ENCODE assay signal across 19 cellular contexts in the genomic region with DNA sequence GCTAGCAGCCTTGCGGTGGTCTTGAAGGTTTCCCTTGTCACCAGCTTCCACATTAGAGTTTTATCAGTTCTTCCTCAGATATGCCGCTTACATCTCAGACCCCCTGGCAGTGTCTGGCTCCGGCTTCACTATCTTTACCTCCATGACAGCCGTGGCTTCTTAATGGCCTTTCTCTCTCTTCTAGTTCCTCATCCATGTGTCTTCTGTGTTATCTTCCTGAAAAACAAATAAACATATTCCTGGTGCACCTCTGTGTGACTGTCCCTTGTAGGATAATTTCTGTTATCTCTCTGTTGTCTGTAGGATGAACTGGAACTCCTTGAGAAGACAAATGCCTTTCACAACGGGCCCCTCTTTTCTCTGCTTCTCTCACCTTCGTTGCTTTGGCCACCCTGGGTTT.
"Had no signal": no experiment of that assay in that cellular context is flagged by ENCODE, and none has a peak within 500 bp of the region (broad histone marks: within the 10 kb centered on the region; RNA-seq: fewer than 3 reads in every experiment).

No MANE protein-coding gene starts in this region.

- DNase-seq: effector memory CD8-positive, alpha-beta T cell; foreskin keratinocyte; immature natural killer cell; kidney; left colon; left ventricle myocardium superior; mucosa of descending colon; naive thymus-derived CD8-positive, alpha-beta T cell; nucleus accumbens; pancreas; right cardiac atrium; small intestine; stimulated activated CD4-positive, alpha-beta T cell treated with anti-CD3 and anti-CD28 coated beads, Interleukin-12 subunit alpha, Interleukin-12 subunit beta, amount 100 ng/mL, for 4 hours; stimulated activated naive CD4-positive, alpha-beta T cell treated with Interleukin-2 at 50 U/mL for 16 hours; thyroid gland; uterus had no signal

- H3K4me1 ChIP-seq: pancreas, suprapubic skin had no signal

- H3K9ac ChIP-seq: neural progenitor cell had no signal

- H3K36me3 ChIP-seq: neural progenitor cell, pancreas, suprapubic skin, thyroid gland, uterus had no signal

- H3K4me3 ChIP-seq: lung, mucosa of descending colon, neural progenitor cell, pancreas, suprapubic skin, thyroid gland, uterus had no signal

- H3K27ac ChIP-seq: foreskin keratinocyte, neural progenitor cell, pancreas, suprapubic skin, thyroid gland, uterus had no signal

- H3K27me3 ChIP-seq: foreskin keratinocyte, neural progenitor cell, pancreas, suprapubic skin, thyroid gland, uterus had no signal

- H3K4me2 ChIP-seq: neural progenitor cell had no signal

- ATAC-seq: effector memory CD8-positive, alpha-beta T cell; foreskin keratinocyte; left colon; left ventricle myocardium superior; mucosa of descending colon; naive thymus-derived CD8-positive, alpha-beta T cell; pancreas; right cardiac atrium had no signal
